25 cellular contexts compared by ENCODE assay signal in the genomic region with DNA sequence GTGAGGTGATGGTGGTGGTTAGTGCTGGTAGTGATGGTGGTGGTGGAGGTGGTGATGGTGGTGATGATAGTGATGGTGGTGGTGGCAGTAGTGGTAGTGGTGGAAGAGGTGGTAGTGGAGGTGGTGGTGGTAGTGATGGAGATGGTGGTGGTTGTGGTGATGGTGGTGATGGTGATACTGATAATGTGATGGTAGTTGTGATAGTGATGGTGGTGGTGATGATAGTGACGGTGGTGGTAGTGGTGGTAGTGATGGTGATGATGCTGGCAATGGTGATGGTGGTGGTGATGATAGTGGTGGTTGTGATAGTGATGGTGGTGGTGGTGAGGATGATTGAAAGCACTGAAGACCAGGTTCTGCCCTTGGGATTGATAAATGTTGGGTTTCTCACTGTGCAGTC.
"Had no signal": no experiment of that assay in that cellular context is flagged by ENCODE, and none has a peak within 500 bp of the region (broad histone marks: within the 10 kb centered on the region; RNA-seq: fewer than 3 reads in every experiment).

No MANE protein-coding gene starts in this region.

- FAIRE-seq: endometrium had no signal

- H3K27me3 ChIP-seq: right atrium auricular region, spleen, testis, tibial artery had no signal

- H3K9me3 Mint-ChIP-seq: nephron progenitor cell had no signal

- H3K79me2 ChIP-seq: parathyroid adenoma had no signal

- H3K4me3 Mint-ChIP-seq: effector memory CD8-positive, alpha-beta T cell; immature natural killer cell; naive thymus-derived CD8-positive, alpha-beta T cell; nephron progenitor cell; stimulated activated memory B cell treated with anti-CD40 and anti-IgM and Interleukin-4, amounts not matched to agents 10 μg/mL and 1 μg/mL and 100 μg/mL, for 72 hours; type B pancreatic cell had no signal

- H3K4me3 ChIP-seq: esophagus squamous epithelium, lower lobe of right lung, prostate gland, right atrium auricular region, skin epidermis, spleen, testis, tibial artery had no signal

- H3K36me3 Mint-ChIP-seq: immature natural killer cell; naive thymus-derived CD8-positive, alpha-beta T cell; stimulated activated memory B cell treated with anti-CD40 and anti-IgM and Interleukin-4, amounts not matched to agents 10 μg/mL and 1 μg/mL and 100 μg/mL, for 72 hours; type B pancreatic cell had no signal

- H3K4me1 ChIP-seq: parathyroid adenoma, prostate gland, spleen, testis, tibial artery had no signal

- H3K9ac ChIP-seq: parathyroid adenoma had no signal

- H3K27ac Mint-ChIP-seq: effector memory CD8-positive, alpha-beta T cell; immature natural killer cell; naive thymus-derived CD8-positive, alpha-beta T cell; nephron progenitor cell; stimulated activated memory B cell treated with anti-CD40 and anti-IgM and Interleukin-4, amounts not matched to agents 10 μg/mL and 1 μg/mL and 100 μg/mL, for 72 hours had no signal

- H3K36me3 ChIP-seq: esophagus squamous epithelium, lower lobe of right lung, prostate gland, right atrium auricular region, spleen, tibial artery had no signal

- H3K27me3 Mint-ChIP-seq: stimulated activated memory B cell treated with anti-CD40 and anti-IgM and Interleukin-4, amounts not matched to agents 10 μg/mL and 1 μg/mL and 100 μg/mL, for 72 hours; type B pancreatic cell had no signal

- H3K27ac ChIP-seq: lower lobe of right lung, parathyroid adenoma, prostate gland, spleen, tibial artery had no signal

- H2AFZ ChIP-seq: parathyroid adenoma had no signal

- DNase-seq: cerebellar nuclear complex; cortex of kidney; effector memory CD8-positive, alpha-beta T cell; erythroblast; esophagus squamous epithelium; foreskin melanocyte; glutamatergic neuron; immature natural killer cell; islet precursor cell; kidney glomerular epithelial cell; left colon; lower lobe of right lung; naive thymus-derived CD8-positive, alpha-beta T cell; nephron progenitor cell; spleen; stimulated activated CD4-positive, alpha-beta T cell treated with anti-CD3 and anti-CD28 coated beads, Interleukin-4, amount 100 ng/mL, for 4 hours; tibial artery had no signal

- H3K4me1 Mint-ChIP-seq: immature natural killer cell; naive thymus-derived CD8-positive, alpha-beta T cell; stimulated activated memory B cell treated with anti-CD40 and anti-IgM and Interleukin-4, amounts not matched to agents 10 μg/mL and 1 μg/mL and 100 μg/mL, for 72 hours had no signal

- H3K9me3 ChIP-seq: esophagus squamous epithelium, lower lobe of right lung, prostate gland, right atrium auricular region, testis, tibial artery had no signal

- ATAC-seq: effector memory CD8-positive, alpha-beta T cell; left colon; lower lobe of right lung; naive thymus-derived CD8-positive, alpha-beta T cell; stimulated activated memory B cell treated with anti-CD40 and anti-IgM and Interleukin-4, amounts not matched to agents 10 μg/mL and 1 μg/mL and 100 μg/mL, for 72 hours had no signal
